In the genomic region with DNA sequence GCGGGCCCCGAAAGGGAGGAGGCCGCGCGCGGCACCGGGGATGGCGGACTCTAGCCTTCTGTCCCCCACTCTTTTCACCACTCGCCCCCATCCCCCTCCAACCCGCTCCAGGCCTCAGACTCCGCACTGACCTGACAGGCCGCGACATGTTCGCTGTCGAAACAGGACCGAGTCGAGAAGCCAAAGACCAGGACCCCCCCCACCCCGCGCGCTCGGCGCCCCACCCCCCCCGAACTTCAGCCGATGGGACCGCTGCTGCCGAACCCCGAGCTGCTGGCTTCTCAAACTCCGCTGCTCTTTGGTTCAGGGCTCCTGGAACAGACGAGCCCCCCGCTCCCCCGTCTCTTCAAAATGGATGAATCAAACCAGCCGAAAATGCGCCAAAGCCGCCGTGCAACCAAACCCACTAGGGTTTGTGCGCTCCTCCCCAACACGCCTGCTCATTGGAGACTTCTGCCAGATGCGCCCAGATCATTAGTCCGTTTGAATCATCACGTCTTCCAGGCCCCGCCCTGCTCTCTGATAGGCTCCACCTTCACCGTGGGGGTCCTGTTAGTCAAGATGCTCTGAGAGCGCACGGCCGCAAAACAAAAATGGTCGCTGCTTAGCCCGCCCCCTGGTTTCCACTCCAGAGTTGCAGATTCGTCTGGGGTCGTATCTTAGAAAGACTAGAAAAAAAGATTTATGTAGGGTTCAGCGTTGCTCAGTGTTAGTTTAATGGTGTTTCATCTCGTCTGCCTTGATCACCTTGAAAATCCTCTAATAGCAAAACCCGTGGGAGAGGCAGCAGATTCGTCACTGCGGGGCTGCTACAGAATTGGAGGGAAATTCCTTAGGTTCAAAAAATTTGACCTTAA, we compare ENCODE assay signal across 8 cellular contexts. TPM values are rescaled to one million over a fixed set of nuclear protein-coding genes. Genes with fewer than 3 reads are reported as not detected.
DNase-seq lines count a peak whose midpoint lies in the region; ATAC-seq, FAIRE-seq and TF ChIP-seq lines count a peak whose summit lies in the region.

A gene with protein sequence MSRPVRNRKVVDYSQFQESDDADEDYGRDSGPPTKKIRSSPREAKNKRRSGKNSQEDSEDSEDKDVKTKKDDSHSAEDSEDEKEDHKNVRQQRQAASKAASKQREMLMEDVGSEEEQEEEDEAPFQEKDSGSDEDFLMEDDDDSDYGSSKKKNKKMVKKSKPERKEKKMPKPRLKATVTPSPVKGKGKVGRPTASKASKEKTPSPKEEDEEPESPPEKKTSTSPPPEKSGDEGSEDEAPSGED (minus strand): TSS at position 357 of the 857 bp plus-strand sequence. CDS start 209 bp downstream, at position 148.

- peak; percentile 99 for FAIRE-seq in GM18507 (lab: Jason Lieb, UNC)

- no peaks in the 10 kb centered on the region for H3K9me3 ChIP-seq in aorta (ENCODE audit: control insufficient read depth, low read length)

- ATAC-seq in HG02981 (IDR thresholded peaks at IDR 0.05; ENCODE audit: unreplicated experiment) (peak; percentile 77), aorta (ENCODE audit: low FRiP score) (peak; percentile 94)

- H3K4me3 ChIP-seq in astrocyte of the cerebellum (ENCODE audit: low read depth, low read length) (peak within 1 kb of the TSS; percentile 87), rectal smooth muscle tissue (ENCODE audit: low read length) (peak within 1 kb of the TSS; percentile 85), aorta (ENCODE audit: low read length in 2 of 2) (peak within 1 kb of the TSS; percentile 96 to 98)

- TF ChIP-seq CTCF in astrocyte of the cerebellum (IDR thresholded peaks at IDR 0.05; ENCODE audit: low read depth, low read length, missing control alignments) = peak; percentile 3

- 1% methylated on average over 36 to 54 of the region's 54 CpGs for WGBS in aorta, 2 donors

- intact Hi-C loops in aorta (cut with DNase I) = loop anchor here in 1 of 2 donors (1.0 to 5.0 kb wide), 2 partner anchors 25 to 62 kb away; a partner anchor contains a TSS

- in situ Hi-C loops in astrocyte of the cerebellum (cut with HindIII; ENCODE audit: low sequenced_read_pairs) = no loop called here

- H3K27me3 ChIP-seq in rectal smooth muscle tissue (ENCODE audit: control insufficient read depth, insufficient read depth, low read length) (no peaks in the 10 kb centered on the region), aorta (ENCODE audit: control insufficient read depth in 1 of 2, insufficient read depth in 2 of 2, low read length in 1 of 2) (no peaks in the 10 kb centered on the region)

- H3K4me1 ChIP-seq in rectal smooth muscle tissue (ENCODE audit: control insufficient read depth, insufficient read depth, low read length) (peaks cover 16% of the 10 kb centered on the region), aorta (ENCODE audit: control insufficient read depth in 1 of 2, insufficient read depth in 2 of 2, low read length in 2 of 2) (peaks cover 0 to 4% of the 10 kb centered on the region in 2 donors)

- H3K27ac ChIP-seq in rectal smooth muscle tissue (ENCODE audit: low read depth, low read length) (peak within 1 kb of the TSS; percentile 97), aorta (ENCODE audit: low read depth in 1 of 2, low read length in 2 of 2) (peak within 1 kb of the TSS; percentile 74 to 81)

- peak within 1 kb of the TSS; percentile 97 for H3K9ac ChIP-seq in rectal smooth muscle tissue (ENCODE audit: low read length)

- H3K36me3 ChIP-seq in rectal smooth muscle tissue (ENCODE audit: control insufficient read depth, insufficient read depth, low read length) (no peaks in the 10 kb centered on the region), aorta (ENCODE audit: control insufficient read depth in 1 of 2, insufficient read depth in 2 of 2, low read length in 1 of 2) (no peaks in the 10 kb centered on the region)

- DNase-seq in GM18507 (ENCODE audit: extremely low spot score, insufficient read length, low read depth) (peak; percentile 64), NCI-H2029 treated with DMSO at 0.1 percent for 48 hours (lab: John Stamatoyannopoulos, UW) (peak; percentile 94), T-helper 9 cell (peak; percentile 90), astrocyte of the cerebellum (ENCODE audit: low read depth) (peak; percentile 99), hepatic stellate cell (ENCODE audit: low spot score) (peak; percentile 90), aorta (peak; percentile 98 to 99)

RNA-seq across cellular contexts. Expression of the gene that starts here (rescaled TPM):
- total RNA-seq in aorta = 100 to 1,000 TPM; 145 to 158 TPM
- polyA plus RNA-seq in aorta = 10 to 100 TPM; 47.1 to 47.6 TPM

Comparison
In these comparisons a context has a peak if more than half of its experiments do, and no peak if none do; other contexts are left out.
1. Peak in every context shown above with its lines: DNase-seq, ATAC-seq, H3K4me3 ChIP-seq and H3K27ac ChIP-seq.